In genomic region chr12:49568442-49568776, GRCh38 we compare ENCODE assay signal across 8 cellular contexts. TPM values are rescaled to one million over a fixed set of nuclear protein-coding genes. Genes with fewer than 3 reads are reported as not detected.
DNase-seq lines count a peak whose midpoint lies in the region; ATAC-seq and TF ChIP-seq lines count a peak whose summit lies in the region.

No MANE protein-coding gene starts in this region.

- DNase-seq in CD4-positive, alpha-beta T cell, result no peak
- no peak for DNase-seq in epithelial cell of prostate (ENCODE audit: low read depth, low spot score)
- DNase-seq in GM03348 (ENCODE audit: low spot score), result no peak
- DNase-seq in NCI-H187 (lab: John Stamatoyannopoulos, UW), result no peak
- no peak for DNase-seq in globus pallidus (ENCODE audit: low spot score)

- H3K4me3 ChIP-seq in OCI-LY1 (ENCODE audit: low read depth, low read length, poor library complexity, severe bottlenecking) (peak overlapping the region; percentile 98), parathyroid adenoma (ENCODE audit: low read depth, low read length) (peak overlapping the region; percentile 99)

- H4K20me1 ChIP-seq in OCI-LY1 (ENCODE audit: insufficient read depth, low read length), result no peaks in the 10 kb centered on the region

- POLR2A ChIA-PET in CD4-positive, alpha-beta T cell (lab: Charles Lee), result interaction anchor here (2.7 kb wide), 1 partner anchor 54 kb away, joined by 23 read pairs; the partner anchor contains the start of gene PRPF40B

- peak overlapping the region; percentile 93 for H3K27ac ChIP-seq in CD4-positive, alpha-beta T cell (ENCODE audit: low read depth, low read length)
- H3K27ac ChIP-seq in OCI-LY1 (ENCODE audit: low read depth, low read length, poor library complexity, severe bottlenecking) (no peak overlapping the region), epithelial cell of prostate (peak overlapping the region; percentile 83), parathyroid adenoma (peak overlapping the region; percentile 83)

- CTCF ChIA-PET in CD4-positive, alpha-beta T cell (lab: Charles Lee), result interaction anchor here (0.9 to 1.7 kb wide), 2 partner anchors 12 to 55 kb away, joined by 5 read pairs; partner anchors contain the start of gene PRPF40B

- H3K4me1 Mint-ChIP-seq in CD4-positive, alpha-beta T cell (ENCODE audit: low read depth), result peaks cover 71% of the 10 kb centered on the region

- peak overlapping the region; percentile 97 for H3K4me3 Mint-ChIP-seq in CD4-positive, alpha-beta T cell

- H3K9me3 ChIP-seq in CD4-positive, alpha-beta T cell (ENCODE audit: control insufficient read depth, low read length), result no peaks in the 10 kb centered on the region
- no peaks in the 10 kb centered on the region for H3K9me3 ChIP-seq in OCI-LY1 (ENCODE audit: low read length)
- no peaks in the 10 kb centered on the region for H3K9me3 ChIP-seq in parathyroid adenoma (ENCODE audit: control insufficient read depth, low read length)

- H3K79me2 ChIP-seq in OCI-LY1 (ENCODE audit: insufficient read depth, low read length), result peaks cover 17% of the 10 kb centered on the region
- peaks cover 18% of the 10 kb centered on the region for H3K79me2 ChIP-seq in parathyroid adenoma

- peak overlapping the region; percentile 97 for H3K4me2 ChIP-seq in OCI-LY1 (ENCODE audit: low read length)
- peak overlapping the region; percentile 100 for H3K4me2 ChIP-seq in parathyroid adenoma (ENCODE audit: low read length)

- peaks cover 20% of the 10 kb centered on the region for H3K4me1 ChIP-seq in OCI-LY1 (ENCODE audit: insufficient read depth, low read length, severe bottlenecking)
- peaks cover 31% of the 10 kb centered on the region for H3K4me1 ChIP-seq in parathyroid adenoma

- ATAC-seq in CD4-positive, alpha-beta T cell (ENCODE audit: poor library complexity), result no peak
- peak; percentile 6 for ATAC-seq in GM21737 (IDR thresholded peaks at IDR 0.05; ENCODE audit: unreplicated experiment)

- H3K36me3 Mint-ChIP-seq in CD4-positive, alpha-beta T cell (ENCODE audit: low read depth), result peaks cover 42% of the 10 kb centered on the region

- H3F3A ChIP-seq in OCI-LY1 (ENCODE audit: insufficient read depth, low read length), result no peaks in the 10 kb centered on the region

- peak overlapping the region; percentile 99 for H3K27ac Mint-ChIP-seq in CD4-positive, alpha-beta T cell

- TF ChIP-seq CTCF in CD4-positive, alpha-beta T cell (IDR thresholded peaks at IDR 0.05), result no peak
- TF ChIP-seq CTCF in OCI-LY1 (IDR thresholded peaks at IDR 0.05; ENCODE audit: low read length), result no peak
- TF ChIP-seq CTCF in parathyroid adenoma (IDR thresholded peaks at IDR 0.05), result no peak

- H2AFZ ChIP-seq in OCI-LY1 (ENCODE audit: low read length), result peak overlapping the region; percentile 25
- peak overlapping the region; percentile 87 for H2AFZ ChIP-seq in parathyroid adenoma

- intact Hi-C loops in CD4-positive, alpha-beta T cell (cut with DNase I, micrococcal nuclease), result loop anchor here in 1 of 2 experiments (1.0 to 5.0 kb wide), 2 partner anchors 55 to 174 kb away; partner anchors contain the start of genes PRPF40B and TMBIM6

- H3K27me3 Mint-ChIP-seq in CD4-positive, alpha-beta T cell, result no peaks in the 10 kb centered on the region

- H3K9ac ChIP-seq in OCI-LY1 (ENCODE audit: low read length), result peak overlapping the region; percentile 99
- peak overlapping the region; percentile 12 for H3K9ac ChIP-seq in parathyroid adenoma

- no peaks in the 10 kb centered on the region for H3K9me2 ChIP-seq in OCI-LY1 (ENCODE audit: low read depth, low read length)

- H3K9me3 Mint-ChIP-seq in CD4-positive, alpha-beta T cell, result no peaks in the 10 kb centered on the region

- no peaks in the 10 kb centered on the region for H3K27me3 ChIP-seq in CD4-positive, alpha-beta T cell (ENCODE audit: control insufficient read depth, insufficient read depth, low read length)
- H3K27me3 ChIP-seq in OCI-LY1 (ENCODE audit: insufficient read depth, low read length) (no peaks in the 10 kb centered on the region), parathyroid adenoma (ENCODE audit: control insufficient read depth, insufficient read depth, low read length) (no peaks in the 10 kb centered on the region)

- H3K36me3 ChIP-seq in OCI-LY1 (ENCODE audit: insufficient read depth, low read length), result peaks cover 34% of the 10 kb centered on the region
- H3K36me3 ChIP-seq in parathyroid adenoma (ENCODE audit: control insufficient read depth, insufficient read depth, low read length), result no peaks in the 10 kb centered on the region

RNA-seq across cellular contexts. Expression of gene MCRS1, which starts 0.5 kb away (rescaled TPM):
- 10 to 100 TPM; 49.0 to 56.4 TPM for total RNA-seq in CD4-positive, alpha-beta T cell

RNA-seq across cellular contexts. Expression of gene KCNH3, which starts 29.6 kb away (rescaled TPM):
- 1 to 10 TPM; 2.4 to 3.4 TPM for total RNA-seq in CD4-positive, alpha-beta T cell

RNA-seq across cellular contexts. Expression of gene FAM186B, which starts 37.0 kb away (rescaled TPM):
- total RNA-seq in CD4-positive, alpha-beta T cell, result under 1 TPM; 0.64 to 0.74 TPM

RNA-seq across cellular contexts. Expression of gene PRPF40B, which starts 55.0 kb away (rescaled TPM):
- 1 to 10 TPM; 4.7 to 6.5 TPM for total RNA-seq in CD4-positive, alpha-beta T cell
